Comparison of ENCODE assay signal across 8 cellular contexts in genomic region chr1:37794372-37795339, GRCh38. TPM values are rescaled to one million over a fixed set of nuclear protein-coding genes. Genes with fewer than 3 reads are reported as not detected.
A peak's percentile ranks its signal among the peaks of the same experiment; 100 is the strongest.
DNase-seq lines count a peak whose midpoint lies in the region; ATAC-seq and TF ChIP-seq lines count a peak whose summit lies in the region.

No MANE protein-coding gene starts in this region.

- H3K4me3 ChIP-seq in HUES64 (ENCODE audit: low read length) (peak overlapping the region; percentile 73), astrocyte of the cerebellum (ENCODE audit: low read depth, low read length) (peak overlapping the region; percentile 36), mucosa of descending colon (peak overlapping the region; percentile 22)

- peaks cover 3% of the 10 kb centered on the region for H3K36me3 Mint-ChIP-seq in activated CD8-positive, alpha-beta memory T cell treated with anti-CD3 and anti-CD28 coated beads, Interleukin-2, amount 10 ng/mL, durations not matched to agents 7 days and 5 days
- H3K36me3 Mint-ChIP-seq in endothelial cell (ENCODE audit: low read depth, unreplicated experiment), result peaks cover 4% of the 10 kb centered on the region

- WGBS in HUES64, result 14% methylated on average over 59 of the region's 59 CpGs

- no peak for ATAC-seq in activated CD8-positive, alpha-beta memory T cell treated with anti-CD3 and anti-CD28 coated beads, Interleukin-2, amount 10 ng/mL, durations not matched to agents 7 days and 5 days
- peak; percentile 7 for ATAC-seq in mucosa of descending colon
- no peak for ATAC-seq in HG02981 (IDR thresholded peaks at IDR 0.05; ENCODE audit: unreplicated experiment)
- no peak for ATAC-seq in GM21447 (IDR thresholded peaks at IDR 0.05; ENCODE audit: unreplicated experiment)

- H3K36me3 ChIP-seq in HUES64 (ENCODE audit: insufficient read depth, low read length) (peaks cover 7% of the 10 kb centered on the region; the same call in 1 of the 2 replicates), mucosa of descending colon (ENCODE audit: low read depth) (no peaks in the 10 kb centered on the region)

- H3K27me3 Mint-ChIP-seq in activated CD8-positive, alpha-beta memory T cell treated with anti-CD3 and anti-CD28 coated beads, Interleukin-2, amount 10 ng/mL, durations not matched to agents 7 days and 5 days, result peaks cover 35% of the 10 kb centered on the region
- peaks cover 12% of the 10 kb centered on the region for H3K27me3 Mint-ChIP-seq in endothelial cell (ENCODE audit: unreplicated experiment)

- H3K9me3 ChIP-seq in HUES64 (ENCODE audit: insufficient read depth, low read depth, low read length) (no peaks in the 10 kb centered on the region), mucosa of descending colon (no peaks in the 10 kb centered on the region)

- H3K27ac ChIP-seq in HUES64 (ENCODE audit: low read depth, low read length), result no peak overlapping the region

- CTCF ChIA-PET in activated CD8-positive, alpha-beta memory T cell treated with anti-CD3 and anti-CD28 coated beads, Interleukin-2, amount 10 ng/mL, durations not matched to agents 7 days and 5 days (lab: Charles Lee), result no interaction called here

- no peak overlapping the region for H3K9ac ChIP-seq in HUES64 (ENCODE audit: low read depth, low read length)

- H3K27me3 ChIP-seq in HUES64 (ENCODE audit: insufficient read depth, low read length), result peaks cover 59% of the 10 kb centered on the region

- TF ChIP-seq CTCF in astrocyte of the cerebellum (IDR thresholded peaks at IDR 0.05; ENCODE audit: low read depth, low read length, missing control alignments), result peak; percentile 3
- no peak for TF ChIP-seq CTCF in mucosa of descending colon (IDR thresholded peaks at IDR 0.05)
- no peak for TF ChIP-seq CTCF in endothelial cell (IDR thresholded peaks at IDR 0.05; ENCODE audit: unreplicated experiment)

- H3K27ac Mint-ChIP-seq in activated CD8-positive, alpha-beta memory T cell treated with anti-CD3 and anti-CD28 coated beads, Interleukin-2, amount 10 ng/mL, durations not matched to agents 7 days and 5 days, result no peak overlapping the region
- H3K27ac Mint-ChIP-seq in endothelial cell (ENCODE audit: unreplicated experiment), result no peak overlapping the region

- no peaks in the 10 kb centered on the region for H3K9me3 Mint-ChIP-seq in activated CD8-positive, alpha-beta memory T cell treated with anti-CD3 and anti-CD28 coated beads, Interleukin-2, amount 10 ng/mL, durations not matched to agents 7 days and 5 days (ENCODE audit: low read depth)
- H3K9me3 Mint-ChIP-seq in endothelial cell (ENCODE audit: unreplicated experiment), result no peaks in the 10 kb centered on the region

- peaks cover 5% of the 10 kb centered on the region for H3K4me1 ChIP-seq in HUES64 (ENCODE audit: insufficient read depth, low read length)
- H3K4me1 ChIP-seq in mucosa of descending colon (ENCODE audit: low read depth), result peaks cover 6% of the 10 kb centered on the region

- intact Hi-C loops in mucosa of descending colon (cut with DNase I, micrococcal nuclease), result no loop called here

- peaks cover 22% of the 10 kb centered on the region for H3K4me1 Mint-ChIP-seq in activated CD8-positive, alpha-beta memory T cell treated with anti-CD3 and anti-CD28 coated beads, Interleukin-2, amount 10 ng/mL, durations not matched to agents 7 days and 5 days
- H3K4me1 Mint-ChIP-seq in endothelial cell (ENCODE audit: unreplicated experiment), result no peaks in the 10 kb centered on the region

- no peak for DNase-seq in activated CD8-positive, alpha-beta memory T cell treated with anti-CD3 and anti-CD28 coated beads, Interleukin-2, amount 10 ng/mL, durations not matched to agents 7 days and 5 days
- no peak for DNase-seq in activated CD8-positive, alpha-beta memory T cell treated with anti-CD3 and anti-CD28 coated beads for 24 hours
- DNase-seq in astrocyte of the cerebellum (ENCODE audit: low read depth) (no peak), mucosa of descending colon (no peak), endothelial cell (ENCODE audit: low spot score) (no peak)

- peak overlapping the region; percentile 55 for H3K4me3 Mint-ChIP-seq in activated CD8-positive, alpha-beta memory T cell treated with anti-CD3 and anti-CD28 coated beads, Interleukin-2, amount 10 ng/mL, durations not matched to agents 7 days and 5 days
- H3K4me3 Mint-ChIP-seq in endothelial cell (ENCODE audit: unreplicated experiment), result no peak overlapping the region

- in situ Hi-C loops in astrocyte of the cerebellum (cut with HindIII; ENCODE audit: low sequenced_read_pairs), result no loop called here

RNA-seq across cellular contexts. Expression of gene MANEAL, which starts 1.0 kb away (rescaled TPM):
- 1 to 10 TPM; 2.6 to 4.5 TPM for total RNA-seq in activated CD8-positive, alpha-beta memory T cell treated with anti-CD3 and anti-CD28 coated beads, Interleukin-2, amount 10 ng/mL, durations not matched to agents 7 days and 5 days
- 3.5 TPM for polyA plus RNA-seq in HUES64 (2013, experiment 1 of 2)
- 2.8 TPM for polyA plus RNA-seq in HUES64 (2013, experiment 2 of 2)
- total RNA-seq in mucosa of descending colon (1 to 10 TPM; 5.4 to 7.6 (median 6.5) TPM), endothelial cell (ENCODE audit: unreplicated experiment) (0.36 TPM)

RNA-seq across cellular contexts. Expression of gene C1orf122, which starts 12.9 kb away (rescaled TPM):
- 10 to 100 TPM; 19.8 to 21.9 TPM for total RNA-seq in activated CD8-positive, alpha-beta memory T cell treated with anti-CD3 and anti-CD28 coated beads, Interleukin-2, amount 10 ng/mL, durations not matched to agents 7 days and 5 days
- polyA plus RNA-seq in HUES64 (2013, experiment 1 of 2), result 35.3 TPM
- polyA plus RNA-seq in HUES64 (2013, experiment 2 of 2), result 32.6 TPM
- total RNA-seq in mucosa of descending colon (10 to 100 TPM; 29.2 to 39.0 (median 34.2) TPM), endothelial cell (ENCODE audit: unreplicated experiment) (29.4 TPM)

RNA-seq across cellular contexts. Expression of gene YRDC, which starts 13.4 kb away (rescaled TPM):
- 10 to 100 TPM; 16.4 to 28.6 TPM for total RNA-seq in activated CD8-positive, alpha-beta memory T cell treated with anti-CD3 and anti-CD28 coated beads, Interleukin-2, amount 10 ng/mL, durations not matched to agents 7 days and 5 days
- polyA plus RNA-seq in HUES64 (2013, experiment 1 of 2), result 21.4 TPM
- 19.5 TPM for polyA plus RNA-seq in HUES64 (2013, experiment 2 of 2)
- total RNA-seq in mucosa of descending colon, result 10 to 100 TPM; 13.3 to 13.9 (median 13.4) TPM
- total RNA-seq in endothelial cell (ENCODE audit: unreplicated experiment), result 11.9 TPM

RNA-seq across cellular contexts. Expression of gene EPHA10, which starts 29.7 kb away (rescaled TPM):
- not detected for total RNA-seq in activated CD8-positive, alpha-beta memory T cell treated with anti-CD3 and anti-CD28 coated beads, Interleukin-2, amount 10 ng/mL, durations not matched to agents 7 days and 5 days
- 0.20 TPM for polyA plus RNA-seq in HUES64 (2013, experiment 1 of 2)
- 0.06 TPM for polyA plus RNA-seq in HUES64 (2013, experiment 2 of 2)
- total RNA-seq in mucosa of descending colon (10 to 100 TPM; 45.3 to 74.4 (median 66.0) TPM), endothelial cell (ENCODE audit: unreplicated experiment) (0.13 TPM)

Comparison
In these comparisons a context has a peak if more than half of its experiments do, and no peak if none do; other contexts are left out.
1. H3K4me3 ChIP-seq: peak in every context shown above with its lines; median percentile 73 in HUES64; 36 in astrocyte of the cerebellum; 22 in mucosa of descending colon.